ENCODE assay signal across 1 cellular context in the genomic region with DNA sequence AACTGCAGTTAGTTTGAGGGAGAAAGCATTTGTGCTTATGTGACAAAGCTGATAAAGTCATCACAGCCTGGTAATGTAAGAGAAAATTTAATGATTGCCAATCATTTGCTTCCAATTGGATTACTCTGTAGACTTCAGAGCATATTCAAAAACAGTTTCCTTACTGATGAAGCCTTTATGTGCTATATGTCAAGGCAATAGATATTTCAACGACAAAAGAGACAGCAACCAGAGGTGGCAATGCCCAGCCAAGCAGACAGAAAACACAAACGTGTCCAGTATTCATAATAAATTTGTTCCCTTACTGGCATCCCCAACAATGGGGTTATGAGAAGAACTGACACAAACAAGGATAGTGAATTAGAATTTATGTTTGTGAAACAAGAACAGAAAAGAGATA.
TF ChIP-seq lines count a peak whose summit lies in the region.

No MANE protein-coding gene starts in this region.

TF ChIP-seq in IMR-90, 13 proteins besides CTCF, POLR2A, EP300 and RAD21 (continued from another document):
- TF ChIP-seq ELK1 (IDR thresholded peaks at IDR 0.05; ENCODE audit: borderline replicate concordance, low read depth, low read length): no peak
- no peak for TF ChIP-seq RCOR1 (IDR thresholded peaks at IDR 0.05; ENCODE audit: insufficient replicate concordance, low read length)
